ENCODE assay signal across 11 cellular contexts in the genomic region with DNA sequence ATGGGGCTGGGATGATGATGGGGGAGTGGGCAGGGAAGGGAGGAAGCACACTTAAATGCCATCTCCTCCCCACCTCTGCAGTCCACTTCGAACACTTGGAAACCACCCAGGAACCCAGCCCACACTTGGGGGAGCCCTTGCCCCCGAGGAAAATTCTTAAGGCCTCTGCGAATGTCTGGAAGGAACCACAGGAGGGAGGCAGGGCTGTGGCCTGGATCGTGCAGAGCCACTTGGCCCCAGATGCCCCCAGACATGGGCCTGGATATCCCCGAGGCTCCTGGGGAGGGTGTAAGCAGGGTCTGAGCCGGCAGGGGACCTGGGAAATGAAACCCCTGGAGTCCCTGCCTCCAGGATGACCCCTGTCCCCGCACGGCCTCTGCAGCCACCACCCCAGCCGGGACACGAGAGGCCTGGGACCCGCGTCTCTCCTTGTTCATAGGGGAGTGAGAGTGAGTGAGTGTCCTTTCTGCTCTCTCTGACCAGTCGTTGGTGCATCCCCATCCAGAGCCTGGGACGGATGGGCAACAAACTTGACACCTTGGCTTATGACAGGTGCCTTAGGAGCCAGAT. TPM values are rescaled to one million over a fixed set of nuclear protein-coding genes. Genes with fewer than 3 reads are reported as not detected.
DNase-seq lines count a peak whose midpoint lies in the region; ATAC-seq and TF ChIP-seq lines count a peak whose summit lies in the region.
"Had no signal": no experiment of that assay in that cellular context is flagged by ENCODE, and none has a peak within 500 bp of the region (broad histone marks: within the 10 kb centered on the region; RNA-seq: fewer than 3 reads in every experiment).

No MANE protein-coding gene starts in this region.

- no peaks in the 10 kb centered on the region for H3K36me3 ChIP-seq in RWPE2 (ENCODE audit: low read depth)

- H3K36me3 Mint-ChIP-seq in stimulated activated effector memory CD8-positive, alpha-beta T cell treated with anti-CD3 and anti-CD28 coated beads, Interleukin-12 subunit alpha, Interleukin-12 subunit beta, amount 100 ng/mL, for 72 hours = peaks cover 12% of the 10 kb centered on the region
- H3K36me3 Mint-ChIP-seq in CD14-positive monocyte = peaks cover 31 to 57% of the 10 kb centered on the region in 2 donors

- H3K27me3 ChIP-seq in RWPE2 (ENCODE audit: insufficient read depth, poor library complexity, severe bottlenecking) = no peaks in the 10 kb centered on the region

- no peak overlapping the region for H3K4me3 ChIP-seq in RWPE2 (ENCODE audit: severe bottlenecking)

- peak overlapping the region; percentile 92 for H3K27ac ChIP-seq in RWPE2 (ENCODE audit: poor library complexity, severe bottlenecking)

- no peaks in the 10 kb centered on the region for H3K9me3 Mint-ChIP-seq in stimulated activated effector memory CD8-positive, alpha-beta T cell treated with anti-CD3 and anti-CD28 coated beads, Interleukin-12 subunit alpha, Interleukin-12 subunit beta, amount 100 ng/mL, for 72 hours
- H3K9me3 Mint-ChIP-seq in CD14-positive monocyte = peaks cover 0 to 1% (median 0%) of the 10 kb centered on the region in 7 donors

- DNase-seq in EL (peak; percentile 89), RWPE2 (ENCODE audit: low spot score) (no peak), glomerular visceral epithelial cell (ENCODE audit: extremely low spot score) (peak; percentile 42), CD14-positive monocyte (ENCODE audit: low spot score) (no peak)
- DNase-seq in stimulated activated effector memory CD8-positive, alpha-beta T cell treated with anti-CD3 and anti-CD28 coated beads, Interleukin-12 subunit alpha, Interleukin-12 subunit beta, amount 100 ng/mL, for 72 hours (ENCODE audit: low spot score in 2 of 2) = no peak
- DNase-seq in stimulated activated CD4-positive, alpha-beta T cell treated with anti-CD3 and anti-CD28 coated beads, Interleukin-2, amount 100 ng/mL, for 24 hours = no peak
- DNase-seq in activated CD4-positive, alpha-beta T cell treated with anti-CD3 and anti-CD28 coated beads, Interleukin-2, amount 50 U/mL, for 1 hour = no peak
- DNase-seq: activated CD4-positive, CD25-positive, alpha-beta regulatory T cell treated with anti-CD3 and anti-CD28 coated beads, Interleukin-2, amount 50 U/mL, for 72 hours; anterior cingulate cortex; NCI-H146 had no signal

- peak overlapping the region; percentile 43 for H3K27ac Mint-ChIP-seq in stimulated activated effector memory CD8-positive, alpha-beta T cell treated with anti-CD3 and anti-CD28 coated beads, Interleukin-12 subunit alpha, Interleukin-12 subunit beta, amount 100 ng/mL, for 72 hours
- H3K27ac Mint-ChIP-seq in CD14-positive monocyte = no peak overlapping the region

- ATAC-seq in RWPE2 (ENCODE audit: low read depth) = no peak
- no peak for ATAC-seq in stimulated activated effector memory CD8-positive, alpha-beta T cell treated with anti-CD3 and anti-CD28 coated beads, Interleukin-12 subunit alpha, Interleukin-12 subunit beta, amount 100 ng/mL, for 72 hours
- ATAC-seq: Panc1 had no signal

- peak; percentile 35 for TF ChIP-seq CTCF in RWPE2 (IDR thresholded peaks at IDR 0.05; ENCODE audit: poor library complexity, severe bottlenecking)
- TF ChIP-seq CTCF in CD14-positive monocyte (IDR thresholded peaks at IDR 0.05) = no peak

- H3K4me1 Mint-ChIP-seq in stimulated activated effector memory CD8-positive, alpha-beta T cell treated with anti-CD3 and anti-CD28 coated beads, Interleukin-12 subunit alpha, Interleukin-12 subunit beta, amount 100 ng/mL, for 72 hours = peaks cover 29% of the 10 kb centered on the region
- H3K4me1 Mint-ChIP-seq in CD14-positive monocyte = peaks cover 32% of the 10 kb centered on the region

- intact Hi-C loops in CD14-positive monocyte (cut with micrococcal nuclease) = no loop called here

- H3K27me3 Mint-ChIP-seq in CD14-positive monocyte (ENCODE audit: low read depth in 3 of 3) = peaks cover 0 to 1% (median under 1%) of the 10 kb centered on the region in 3 donors

- no peak overlapping the region for H3K4me3 Mint-ChIP-seq in stimulated activated effector memory CD8-positive, alpha-beta T cell treated with anti-CD3 and anti-CD28 coated beads, Interleukin-12 subunit alpha, Interleukin-12 subunit beta, amount 100 ng/mL, for 72 hours
- no peak overlapping the region for H3K4me3 Mint-ChIP-seq in CD14-positive monocyte

- peaks cover 79% of the 10 kb centered on the region for H3K4me1 ChIP-seq in RWPE2 (ENCODE audit: insufficient read depth, poor library complexity, severe bottlenecking)

- H3K9me3 ChIP-seq in RWPE2 (ENCODE audit: severe bottlenecking) = no peaks in the 10 kb centered on the region

RNA-seq across cellular contexts. Expression of a gene that starts 11.8 kb away (rescaled TPM):
- polyA plus RNA-seq in CD14-positive monocyte = not detected

RNA-seq across cellular contexts. Expression of a gene that starts 51.3 kb away (rescaled TPM):
- polyA plus RNA-seq in CD14-positive monocyte = not detected

Comparison
In these comparisons a context has a peak if more than half of its experiments do, and no peak if none do; other contexts are left out.
1. DNase-seq: peak in EL (single experiment) and glomerular visceral epithelial cell (single experiment); none in RWPE2 (single experiment), stimulated activated effector memory CD8-positive, alpha-beta T cell treated with anti-CD3 and anti-CD28 coated beads, Interleukin-12 subunit alpha, Interleukin-12 subunit beta, amount 100 ng/mL, for 72 hours (0 of 2), CD14-positive monocyte (single experiment), stimulated activated CD4-positive, alpha-beta T cell treated with anti-CD3 and anti-CD28 coated beads, Interleukin-2, amount 100 ng/mL, for 24 hours (0 of 2) and activated CD4-positive, alpha-beta T cell treated with anti-CD3 and anti-CD28 coated beads, Interleukin-2, amount 50 U/mL, for 1 hour (single experiment).